13 cellular contexts compared by ENCODE assay signal in genomic region chr3:60992395-60992794, GRCh38.
DNase-seq lines count a peak whose midpoint lies in the region; ATAC-seq and TF ChIP-seq lines count a peak whose summit lies in the region.
"Had no signal": no experiment of that assay in that cellular context is flagged by ENCODE, and none has a peak within 500 bp of the region (broad histone marks: within the 10 kb centered on the region; RNA-seq: fewer than 3 reads in every experiment).

No MANE protein-coding gene starts in this region.

- H3K27ac ChIP-seq in right atrium auricular region, result no peak overlapping the region

- H3K4me1 Mint-ChIP-seq in nephron progenitor cell, result peaks cover 12% of the 10 kb centered on the region
- H3K4me1 Mint-ChIP-seq in activated T-helper 2 cell treated with anti-CD3 and anti-CD28 coated beads, Interferon-gamma antibody, Interleukin-2, Interleukin-4, amounts not matched to agents 10 μg/mL and 5 μg/mL and 100 μg/mL, durations not matched to agents 14 hours and 24 hours and 36 hours (ENCODE audit: low read depth), result no peaks in the 10 kb centered on the region
- H3K4me1 Mint-ChIP-seq: activated B cell treated with CpG ODN at 0.5 μM for 24 hours had no signal

- H3K36me3 ChIP-seq in right atrium auricular region, result no peaks in the 10 kb centered on the region

- H3K27ac Mint-ChIP-seq in nephron progenitor cell, result no peak overlapping the region
- no peak overlapping the region for H3K27ac Mint-ChIP-seq in activated T-helper 2 cell treated with anti-CD3 and anti-CD28 coated beads, Interferon-gamma antibody, Interleukin-2, Interleukin-4, amounts not matched to agents 10 μg/mL and 5 μg/mL and 100 μg/mL, durations not matched to agents 14 hours and 24 hours and 36 hours
- H3K27ac Mint-ChIP-seq: activated B cell treated with CpG ODN at 0.5 μM for 24 hours; CD8-positive, alpha-beta T cell had no signal

- DNase-seq in Right ventricle myocardium superior (no peak), right atrium auricular region (ENCODE audit: low spot score) (no peak), NOMO-1 treated with DMSO at 0.1 percent for 48 hours (lab: John Stamatoyannopoulos, UW; ENCODE audit: unreplicated experiment) (peak; percentile 85), left cardiac atrium (no peak), foreskin fibroblast (no peak), nephron progenitor cell (no peak)
- no peak for DNase-seq in activated effector memory CD4-positive, alpha-beta T cell treated with anti-CD3 and anti-CD28 coated beads, Interleukin-2, amount 50 U/mL, for 16 hours
- no peak for DNase-seq in activated T-helper 2 cell treated with anti-CD3 and anti-CD28 coated beads, Interferon-gamma antibody, Interleukin-2, Interleukin-4, amounts not matched to agents 10 μg/mL and 5 μg/mL and 100 μg/mL, durations not matched to agents 14 hours and 24 hours and 36 hours (ENCODE audit: low spot score)
- DNase-seq: activated B cell treated with CpG ODN at 0.5 μM for 24 hours; CD8-positive, alpha-beta T cell; cortex of kidney; Karpas-422; SW 1271 had no signal

- no peak overlapping the region for H3K4me3 ChIP-seq in right atrium auricular region
- no peak overlapping the region for H3K4me3 ChIP-seq in foreskin fibroblast (ENCODE audit: low read depth in 1 of 2, low read length in 2 of 2)

- H3K4me3 Mint-ChIP-seq in nephron progenitor cell, result no peak overlapping the region
- H3K4me3 Mint-ChIP-seq in activated T-helper 2 cell treated with anti-CD3 and anti-CD28 coated beads, Interferon-gamma antibody, Interleukin-2, Interleukin-4, amounts not matched to agents 10 μg/mL and 5 μg/mL and 100 μg/mL, durations not matched to agents 14 hours and 24 hours and 36 hours (ENCODE audit: low read depth), result no peak overlapping the region
- H3K4me3 Mint-ChIP-seq: activated B cell treated with CpG ODN at 0.5 μM for 24 hours; CD8-positive, alpha-beta T cell had no signal

- intact Hi-C loops in Right ventricle myocardium superior (cut with DNase I), result no loop called here
- intact Hi-C loops in left cardiac atrium (cut with DNase I), result no loop called here
- intact Hi-C loops in activated T-helper 2 cell treated with anti-CD3 and anti-CD28 coated beads, Interferon-gamma antibody, Interleukin-2, Interleukin-4, amounts not matched to agents 10 μg/mL and 5 μg/mL and 100 μg/mL, durations not matched to agents 14 hours and 24 hours and 36 hours (cut with micrococcal nuclease), result no loop called here

- H3K27me3 ChIP-seq in right atrium auricular region, result no peaks in the 10 kb centered on the region

- peaks cover 4% of the 10 kb centered on the region for H3K36me3 Mint-ChIP-seq in nephron progenitor cell (ENCODE audit: low read depth)
- H3K36me3 Mint-ChIP-seq in activated T-helper 2 cell treated with anti-CD3 and anti-CD28 coated beads, Interferon-gamma antibody, Interleukin-2, Interleukin-4, amounts not matched to agents 10 μg/mL and 5 μg/mL and 100 μg/mL, durations not matched to agents 14 hours and 24 hours and 36 hours (ENCODE audit: low read depth), result no peaks in the 10 kb centered on the region
- H3K36me3 Mint-ChIP-seq: CD8-positive, alpha-beta T cell had no signal

- ATAC-seq in Right ventricle myocardium superior (ENCODE audit: poor library complexity) (peak; percentile 85), left cardiac atrium (peak; percentile 70 to 79)
- ATAC-seq: CD8-positive, alpha-beta T cell had no signal

- H3K27me3 Mint-ChIP-seq in nephron progenitor cell (ENCODE audit: low read depth, poor library complexity), result no peaks in the 10 kb centered on the region
- no peaks in the 10 kb centered on the region for H3K27me3 Mint-ChIP-seq in activated T-helper 2 cell treated with anti-CD3 and anti-CD28 coated beads, Interferon-gamma antibody, Interleukin-2, Interleukin-4, amounts not matched to agents 10 μg/mL and 5 μg/mL and 100 μg/mL, durations not matched to agents 14 hours and 24 hours and 36 hours (ENCODE audit: low read depth)
- H3K27me3 Mint-ChIP-seq: activated B cell treated with CpG ODN at 0.5 μM for 24 hours had no signal

- H3K4me1 ChIP-seq in right atrium auricular region, result no peaks in the 10 kb centered on the region

- no peak for TF ChIP-seq CTCF in right atrium auricular region (IDR thresholded peaks at IDR 0.05)
- TF ChIP-seq CTCF in foreskin fibroblast (IDR thresholded peaks at IDR 0.05; ENCODE audit: low read depth, low read length), result no peak
- no peak for TF ChIP-seq CTCF in nephron progenitor cell (IDR thresholded peaks at IDR 0.05)

- no peaks in the 10 kb centered on the region for H3K9me3 ChIP-seq in right atrium auricular region

- H3K9me3 Mint-ChIP-seq in nephron progenitor cell, result peaks cover 10% of the 10 kb centered on the region
- no peaks in the 10 kb centered on the region for H3K9me3 Mint-ChIP-seq in activated T-helper 2 cell treated with anti-CD3 and anti-CD28 coated beads, Interferon-gamma antibody, Interleukin-2, Interleukin-4, amounts not matched to agents 10 μg/mL and 5 μg/mL and 100 μg/mL, durations not matched to agents 14 hours and 24 hours and 36 hours
